Comparison of ENCODE assay signal across 11 cellular contexts in the genomic region with DNA sequence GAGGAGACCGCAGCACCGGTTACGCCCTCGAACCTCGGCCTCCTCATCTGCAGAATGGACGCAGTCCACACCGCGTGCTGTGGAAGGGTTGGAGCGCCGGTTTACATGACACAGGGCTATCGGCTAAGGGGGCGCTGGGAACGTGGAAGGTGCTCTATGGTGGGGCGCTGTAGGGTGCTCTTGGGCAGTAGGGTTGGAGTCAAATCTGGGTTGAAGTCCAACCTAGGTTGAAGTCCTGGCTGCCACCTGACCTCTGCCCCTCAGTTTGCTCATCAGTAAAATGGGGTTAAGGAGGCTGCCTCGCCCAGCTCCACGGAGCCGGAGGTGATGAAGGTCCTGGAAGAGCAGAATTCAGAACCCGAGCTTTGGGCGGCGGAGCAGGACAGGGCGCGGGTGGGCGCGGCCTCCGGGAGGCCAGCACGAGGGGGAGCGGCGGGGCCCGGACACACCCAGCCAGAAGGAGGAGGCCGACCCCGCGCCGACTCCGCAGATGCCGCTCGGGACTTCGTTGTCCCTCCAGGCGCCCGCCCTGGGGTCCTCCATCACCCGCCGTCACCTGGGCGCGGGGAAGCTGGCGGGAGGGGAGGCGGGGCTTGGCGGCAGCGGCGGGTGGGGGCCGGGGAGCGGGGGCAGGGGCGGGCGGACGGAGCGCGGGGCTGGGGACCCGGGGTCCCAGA. TPM values are rescaled to one million over a fixed set of nuclear protein-coding genes. Genes with fewer than 3 reads are reported as not detected.
DNase-seq lines count a peak whose midpoint lies in the region; ATAC-seq lines count a peak whose summit lies in the region.
"Had no signal": no experiment of that assay in that cellular context is flagged by ENCODE, and none has a peak within 500 bp of the region (broad histone marks: within the 10 kb centered on the region; RNA-seq: fewer than 3 reads in every experiment).

No MANE protein-coding gene starts in this region.

- H3K4me3 ChIP-seq in urinary bladder (ENCODE audit: low read depth, low read length): peak overlapping the region; percentile 46

- H3K27ac ChIP-seq in urinary bladder (ENCODE audit: low read depth): no peak overlapping the region

- H3K36me3 ChIP-seq in urinary bladder (ENCODE audit: insufficient read depth): no peaks in the 10 kb centered on the region

- CTCF ChIA-PET in activated naive CD4-positive, alpha-beta T cell treated with anti-CD3 and anti-CD28 coated beads, Interleukin-2, amount 10 ng/mL, durations not matched to agents 7 days and 5 days (lab: Charles Lee): interaction anchor here (0.5 to 1.5 kb wide), 6 partner anchors 9 to 337 kb away, joined by 3 to 7 read pairs (median 4); no protein-coding TSS in a partner anchor

- peaks cover 13% of the 10 kb centered on the region for H3K4me1 Mint-ChIP-seq in activated naive CD4-positive, alpha-beta T cell treated with anti-CD3 and anti-CD28 coated beads, Interleukin-2, amount 10 ng/mL, durations not matched to agents 7 days and 5 days
- peaks cover 14% of the 10 kb centered on the region for H3K4me1 Mint-ChIP-seq in activated naive CD8-positive, alpha-beta T cell (ENCODE audit: low read depth)

- peak; percentile 32 for DNase-seq in activated naive CD4-positive, alpha-beta T cell treated with anti-CD3 and anti-CD28 coated beads, Interleukin-2, amount 10 ng/mL, durations not matched to agents 7 days and 5 days
- no peak for DNase-seq in activated naive CD4-positive, alpha-beta T cell (lab: John Stamatoyannopoulos, UW)
- peak; percentile 64 for DNase-seq in left kidney (ENCODE audit: low read depth, low spot score)
- DNase-seq in hepatic stellate cell (ENCODE audit: low spot score): no peak
- DNase-seq in amniotic stem cell (lab: John Stamatoyannopoulos, UW): no peak
- DNase-seq: DMS79, HFFc6 had no signal

- H3K36me3 Mint-ChIP-seq in activated naive CD4-positive, alpha-beta T cell treated with anti-CD3 and anti-CD28 coated beads, Interleukin-2, amount 10 ng/mL, durations not matched to agents 7 days and 5 days: peaks cover 3% of the 10 kb centered on the region
- H3K36me3 Mint-ChIP-seq in activated naive CD8-positive, alpha-beta T cell: peaks cover 5% of the 10 kb centered on the region

- WGBS in urinary bladder: 18% methylated on average over 56 of the region's 56 CpGs

- H3K9me3 Mint-ChIP-seq in activated naive CD4-positive, alpha-beta T cell treated with anti-CD3 and anti-CD28 coated beads, Interleukin-2, amount 10 ng/mL, durations not matched to agents 7 days and 5 days: no peaks in the 10 kb centered on the region
- no peaks in the 10 kb centered on the region for H3K9me3 Mint-ChIP-seq in activated naive CD8-positive, alpha-beta T cell (ENCODE audit: low read depth)
- H3K9me3 Mint-ChIP-seq: activated naive CD4-positive, alpha-beta T cell treated with anti-CD3 and anti-CD28 coated beads, Interleukin-2, amount 50 U/mL, for 72 hours; HFFc6 had no signal

- peaks cover 1% of the 10 kb centered on the region for H3K4me1 ChIP-seq in urinary bladder (ENCODE audit: insufficient read depth)

- H3K27me3 Mint-ChIP-seq in activated naive CD4-positive, alpha-beta T cell treated with anti-CD3 and anti-CD28 coated beads, Interleukin-2, amount 10 ng/mL, durations not matched to agents 7 days and 5 days: peaks cover 83% of the 10 kb centered on the region
- H3K27me3 Mint-ChIP-seq in activated naive CD8-positive, alpha-beta T cell: peaks cover 21% of the 10 kb centered on the region

- H3K27ac Mint-ChIP-seq in activated naive CD4-positive, alpha-beta T cell treated with anti-CD3 and anti-CD28 coated beads, Interleukin-2, amount 10 ng/mL, durations not matched to agents 7 days and 5 days: no peak overlapping the region
- H3K27ac Mint-ChIP-seq in activated naive CD8-positive, alpha-beta T cell: no peak overlapping the region
- H3K27ac Mint-ChIP-seq: activated naive CD4-positive, alpha-beta T cell treated with anti-CD3 and anti-CD28 coated beads, Interleukin-2, amount 50 U/mL, for 72 hours; HFFc6 had no signal

- peak overlapping the region; percentile 71 for H3K4me3 Mint-ChIP-seq in activated naive CD4-positive, alpha-beta T cell treated with anti-CD3 and anti-CD28 coated beads, Interleukin-2, amount 10 ng/mL, durations not matched to agents 7 days and 5 days
- H3K4me3 Mint-ChIP-seq in activated naive CD8-positive, alpha-beta T cell: peak overlapping the region; percentile 84

- no peak for ATAC-seq in GM18511 (IDR thresholded peaks at IDR 0.05; ENCODE audit: unreplicated experiment)

RNA-seq across cellular contexts. Expression of a gene that starts 0.6 kb away (rescaled TPM):
- total RNA-seq in urinary bladder: 2.0 TPM
- polyA plus RNA-seq in urinary bladder: 4.0 TPM
- total RNA-seq: HFFc6 had no signal

Comparison
In these comparisons a context has a peak if more than half of its experiments do, and no peak if none do; other contexts are left out.
1. DNase-seq: peak in activated naive CD4-positive, alpha-beta T cell treated with anti-CD3 and anti-CD28 coated beads, Interleukin-2, amount 10 ng/mL, durations not matched to agents 7 days and 5 days (single experiment) and left kidney (single experiment); none in activated naive CD4-positive, alpha-beta T cell (0 of 4), hepatic stellate cell (single experiment) and amniotic stem cell (single experiment).